10 cellular contexts compared by ENCODE assay signal in genomic region chr14:103021817-103022668, GRCh38. TPM values are rescaled to one million over a fixed set of nuclear protein-coding genes. Genes with fewer than 3 reads are reported as not detected.
DNase-seq lines count a peak whose midpoint lies in the region; ATAC-seq lines count a peak whose summit lies in the region.
"Had no signal": no experiment of that assay in that cellular context is flagged by ENCODE, and none has a peak within 500 bp of the region (broad histone marks: within the 10 kb centered on the region; RNA-seq: fewer than 3 reads in every experiment).

No MANE protein-coding gene starts in this region.

- H3K4me3 Mint-ChIP-seq in activated T-helper 17 cell treated with anti-CD3 and anti-CD28 coated beads, Interleukin-2, amount 50 U/mL, for 72 hours = peak overlapping the region; percentile 74
- peak overlapping the region in 1 of 2 donors; percentile 73 for H3K4me3 Mint-ChIP-seq in activated T-cell treated with anti-CD3 and anti-CD28 coated beads, Interleukin-2, amount 50 U/mL, for 72 hours

- peaks cover 23% of the 10 kb centered on the region for H3K4me1 ChIP-seq in right cardiac atrium (ENCODE audit: control insufficient read depth, insufficient read depth, low read length)
- H3K4me1 ChIP-seq in effector memory CD4-positive, alpha-beta T cell (ENCODE audit: control insufficient read depth, insufficient read depth, low read length, poor library complexity, severe bottlenecking) = no peaks in the 10 kb centered on the region

- WGBS in right cardiac atrium = 46% methylated on average over 19 of the region's 19 CpGs

- no peaks in the 10 kb centered on the region for H3K27me3 Mint-ChIP-seq in activated T-helper 17 cell treated with anti-CD3 and anti-CD28 coated beads, Interleukin-2, amount 50 U/mL, for 72 hours
- peaks cover 8% of the 10 kb centered on the region for H3K27me3 Mint-ChIP-seq in activated T-cell treated with anti-CD3 and anti-CD28 coated beads, Interleukin-2, amount 50 U/mL, for 72 hours (ENCODE audit: low read depth)

- no peaks in the 10 kb centered on the region for H3K27me3 ChIP-seq in MG63
- no peaks in the 10 kb centered on the region for H3K27me3 ChIP-seq in right cardiac atrium (ENCODE audit: control insufficient read depth, insufficient read depth)
- H3K27me3 ChIP-seq in effector memory CD4-positive, alpha-beta T cell (replicated peaks; ENCODE audit: control insufficient read depth, insufficient read depth, low read length, poor library complexity, severe bottlenecking) = no peaks in the 10 kb centered on the region

- peaks cover 7% of the 10 kb centered on the region for H3K4me1 Mint-ChIP-seq in activated T-helper 17 cell treated with anti-CD3 and anti-CD28 coated beads, Interleukin-2, amount 50 U/mL, for 72 hours
- H3K4me1 Mint-ChIP-seq in activated T-cell treated with anti-CD3 and anti-CD28 coated beads, Interleukin-2, amount 50 U/mL, for 72 hours (ENCODE audit: low read depth) = peaks cover 13% of the 10 kb centered on the region

- peak overlapping the region; percentile 72 for H3K27ac Mint-ChIP-seq in activated T-helper 17 cell treated with anti-CD3 and anti-CD28 coated beads, Interleukin-2, amount 50 U/mL, for 72 hours
- H3K27ac Mint-ChIP-seq in activated T-cell treated with anti-CD3 and anti-CD28 coated beads, Interleukin-2, amount 50 U/mL, for 72 hours = no peak overlapping the region

- H3K27ac ChIP-seq in right cardiac atrium (ENCODE audit: low read length) (no peak overlapping the region), temporal lobe (ENCODE audit: low read depth, low read length) (peak overlapping the region; percentile 88)
- no peak overlapping the region for H3K27ac ChIP-seq in effector memory CD4-positive, alpha-beta T cell (ENCODE audit: insufficient read depth, low read length, poor library complexity, severe bottlenecking)

- ATAC-seq in activated T-helper 17 cell treated with anti-CD3 and anti-CD28 coated beads, Interleukin-2, amount 50 U/mL, for 72 hours (replicated peaks) = peak; percentile 35
- ATAC-seq in right cardiac atrium (peak; percentile 30 to 39), GM18511 (IDR thresholded peaks at IDR 0.05; ENCODE audit: unreplicated experiment) (no peak)
- no peak for ATAC-seq in activated T-cell treated with anti-CD3 and anti-CD28 coated beads, Interleukin-2, amount 50 U/mL, for 72 hours (replicated peaks in 1 of 2)

- no peak overlapping the region for H3K4me3 ChIP-seq in MG63
- H3K4me3 ChIP-seq in right cardiac atrium (ENCODE audit: low read length) = no peak overlapping the region
- no peak overlapping the region for H3K4me3 ChIP-seq in effector memory CD4-positive, alpha-beta T cell (ENCODE audit: insufficient read depth, low read depth, low read length, poor library complexity, severe bottlenecking)

- intact Hi-C loops in right cardiac atrium (cut with DNase I) = no loop called here

- no peaks in the 10 kb centered on the region; the same call in 1 of the 2 replicates for H3K36me3 ChIP-seq in MG63
- H3K36me3 ChIP-seq in effector memory CD4-positive, alpha-beta T cell (ENCODE audit: control insufficient read depth, insufficient read depth, low read length) = no peaks in the 10 kb centered on the region

- H3K36me3 Mint-ChIP-seq in activated T-helper 17 cell treated with anti-CD3 and anti-CD28 coated beads, Interleukin-2, amount 50 U/mL, for 72 hours (ENCODE audit: low read depth) = no peaks in the 10 kb centered on the region
- H3K36me3 Mint-ChIP-seq in activated T-cell treated with anti-CD3 and anti-CD28 coated beads, Interleukin-2, amount 50 U/mL, for 72 hours (ENCODE audit: insufficient read depth in 2 of 2) = peaks cover 0 to 4% of the 10 kb centered on the region in 2 donors

- H3K9me3 ChIP-seq in MG63 (no peaks in the 10 kb centered on the region), right cardiac atrium (ENCODE audit: control insufficient read depth, low read length) (no peaks in the 10 kb centered on the region)
- H3K9me3 ChIP-seq in effector memory CD4-positive, alpha-beta T cell (ENCODE audit: control insufficient read depth, low read length) = no peaks in the 10 kb centered on the region

- DNase-seq in MG63 (peak; percentile 71), right cardiac atrium (no peak), SK-N-DZ (ENCODE audit: low spot score) (no peak)
- DNase-seq in effector memory CD4-positive, alpha-beta T cell = no peak
- DNase-seq in activated T-cell treated with anti-CD3 and anti-CD28 coated beads, Interleukin-2, amount 50 U/mL, for 72 hours = no peak
- DNase-seq: islet precursor cell; stimulated activated CD4-positive, alpha-beta T cell treated with anti-CD3 and anti-CD28 coated beads, Interleukin-4, amount 100 ng/mL, for 1 hour had no signal

- H3K9me3 Mint-ChIP-seq in activated T-helper 17 cell treated with anti-CD3 and anti-CD28 coated beads, Interleukin-2, amount 50 U/mL, for 72 hours = no peaks in the 10 kb centered on the region
- H3K9me3 Mint-ChIP-seq in activated T-cell treated with anti-CD3 and anti-CD28 coated beads, Interleukin-2, amount 50 U/mL, for 72 hours = no peaks in the 10 kb centered on the region

RNA-seq across cellular contexts. Expression of gene CDC42BPB, which starts 35.3 kb away (rescaled TPM):
- 8.3 and 11.7 TPM in 2 replicates for total RNA-seq in MG63 (2014; rRNA removed; shearing (Covaris generic); ENCODE audit: low replicate concordance)
- 1 to 10 TPM; 7.2 to 7.3 TPM for total RNA-seq in activated T-helper 17 cell treated with anti-CD3 and anti-CD28 coated beads, Interleukin-2, amount 50 U/mL, for 72 hours
- total RNA-seq in right cardiac atrium (10 to 100 TPM; 67.0 to 82.5 (median 69.8) TPM), temporal lobe (84.3 TPM)
- polyA plus RNA-seq in right cardiac atrium = 42.5 TPM
- 21.7 and 24.8 TPM in 2 replicates for polyA plus RNA-seq in SK-N-DZ (2014; cell fraction: cytosol; rRNA removed)
- polyA plus RNA-seq in SK-N-DZ (2014; cell fraction: nucleus; rRNA removed) = 31.2 and 51.5 TPM in 2 replicates
- total RNA-seq in activated T-cell treated with anti-CD3 and anti-CD28 coated beads, Interleukin-2, amount 50 U/mL, for 72 hours = 1 to 10 TPM; 3.7 to 5.4 TPM

Comparison
In these comparisons a context has a peak if more than half of its experiments do, and no peak if none do; other contexts are left out.
1. ATAC-seq: peak in activated T-helper 17 cell treated with anti-CD3 and anti-CD28 coated beads, Interleukin-2, amount 50 U/mL, for 72 hours (single experiment) and right cardiac atrium (2 of 2); none in GM18511 (single experiment) and activated T-cell treated with anti-CD3 and anti-CD28 coated beads, Interleukin-2, amount 50 U/mL, for 72 hours (0 of 2).